In genomic region chr4:109440948-109441347, GRCh38 we compare ENCODE assay signal across 1 cellular context.
TF ChIP-seq lines count a peak whose summit lies in the region.

No MANE protein-coding gene starts in this region.

TF ChIP-seq in HepG2, 621 proteins besides CTCF, POLR2A, EP300 and RAD21:
- no peak for TF ChIP-seq JARID2 (CRISPR knock-in tag; IDR thresholded peaks at IDR 0.05; ENCODE audit: insufficient replicate concordance)
- no peak for TF ChIP-seq GABPA (IDR thresholded peaks at IDR 0.05; ENCODE audit: low read depth, low read length)
- no peak for TF ChIP-seq GABPA (CRISPR knock-in tag; IDR thresholded peaks at IDR 0.05; ENCODE audit: low read depth)
- no peak for TF ChIP-seq YY1 (IDR thresholded peaks at IDR 0.05; ENCODE audit: insufficient read depth, insufficient replicate concordance, low read depth, low read length)
- TF ChIP-seq, protein P1, sequence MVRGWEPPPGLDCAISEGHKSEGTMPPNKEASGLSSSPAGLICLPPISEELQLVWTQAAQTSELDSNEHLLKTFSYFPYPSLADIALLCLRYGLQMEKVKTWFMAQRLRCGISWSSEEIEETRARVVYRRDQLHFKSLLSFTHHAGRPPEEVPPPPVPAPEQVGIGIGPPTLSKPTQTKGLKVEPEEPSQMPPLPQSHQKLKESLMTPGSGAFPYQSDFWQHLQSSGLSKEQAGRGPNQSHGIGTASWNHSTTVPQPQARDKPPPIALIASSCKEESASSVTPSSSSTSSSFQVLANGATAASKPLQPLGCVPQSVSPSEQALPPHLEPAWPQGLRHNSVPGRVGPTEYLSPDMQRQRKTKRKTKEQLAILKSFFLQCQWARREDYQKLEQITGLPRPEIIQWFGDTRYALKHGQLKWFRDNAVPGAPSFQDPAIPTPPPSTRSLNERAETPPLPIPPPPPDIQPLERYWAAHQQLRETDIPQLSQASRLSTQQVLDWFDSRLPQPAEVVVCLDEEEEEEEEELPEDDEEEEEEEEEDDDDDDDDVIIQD (CRISPR knock-in tag; IDR thresholded peaks at IDR 0.05; ENCODE audit: low read depth) = no peak
- TF ChIP-seq FLYWCH1 (CRISPR knock-in tag; IDR thresholded peaks at IDR 0.05) = no peak
- TF ChIP-seq ZNF354B (CRISPR knock-in tag; IDR thresholded peaks at IDR 0.05) = no peak
- TF ChIP-seq SRF (IDR thresholded peaks at IDR 0.05; ENCODE audit: low read depth, low read length) = no peak
- TF ChIP-seq THAP11 (CRISPR knock-in tag; IDR thresholded peaks at IDR 0.05) = no peak
- no peak for TF ChIP-seq ZNF572 (CRISPR knock-in tag; IDR thresholded peaks at IDR 0.05)
- no peak for TF ChIP-seq ZBTB14 (CRISPR knock-in tag; IDR thresholded peaks at IDR 0.05)
- TF ChIP-seq ZNF30 (CRISPR knock-in tag; IDR thresholded peaks at IDR 0.05) = no peak
- no peak for TF ChIP-seq RFXANK (CRISPR knock-in tag; IDR thresholded peaks at IDR 0.05)
- no peak for TF ChIP-seq ZNF780A (CRISPR knock-in tag; IDR thresholded peaks at IDR 0.05)
